19 cellular contexts compared by ENCODE assay signal in the genomic region with DNA sequence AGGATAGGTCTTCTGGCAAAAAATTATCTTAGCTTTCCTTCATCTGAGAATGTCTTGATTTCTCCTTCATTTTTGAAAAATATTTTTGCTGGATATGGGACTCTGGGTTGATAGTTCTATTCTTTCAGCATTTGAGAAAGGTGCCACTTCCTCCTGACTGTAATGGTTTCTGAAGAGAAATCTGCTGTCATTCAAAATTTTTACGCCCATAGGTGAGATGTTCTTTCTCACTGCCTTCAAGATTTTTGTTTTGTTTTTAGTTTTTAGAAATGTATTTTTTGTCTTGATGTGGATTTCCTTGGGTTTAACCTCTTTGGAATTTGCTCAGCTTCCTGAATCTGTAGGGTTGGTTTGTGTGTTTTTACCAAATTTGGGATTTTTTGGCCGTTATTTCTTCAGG. TPM values are rescaled to one million over a fixed set of nuclear protein-coding genes. Genes with fewer than 3 reads are reported as not detected.
DNase-seq lines count a peak whose midpoint lies in the region; ATAC-seq, FAIRE-seq and TF ChIP-seq lines count a peak whose summit lies in the region.
"Had no signal": no experiment of that assay in that cellular context is flagged by ENCODE, and none has a peak within 500 bp of the region (broad histone marks: within the 10 kb centered on the region; RNA-seq: fewer than 3 reads in every experiment).

No MANE protein-coding gene starts in this region.

- H3K4me3 Mint-ChIP-seq in WTC11 = no peak overlapping the region
- H3K4me3 Mint-ChIP-seq: CD4-positive, CD25-positive, alpha-beta regulatory T cell; CD8-positive, alpha-beta T cell; H9 had no signal

- H3K27me3 Mint-ChIP-seq in WTC11 (ENCODE audit: low read depth) = peaks cover 10% of the 10 kb centered on the region

- peak; percentile 27 for FAIRE-seq in H54 (lab: Jason Lieb, UNC)
- FAIRE-seq: GM12892, GM19239, H1 had no signal

- RAD21 ChIA-PET in HCT116 (lab: Charles Lee; ENCODE audit: low non-redundant PET in 1 of 2, low total read pairs in 2 of 2, uncharacterized antibody in 2 of 2, unreplicated experiment in 2 of 2) = no interaction called here

- H3K9me3 ChIP-seq in HCT116 (ENCODE audit: control insufficient read depth in 1 of 2, insufficient read depth in 1 of 2, low read depth in 1 of 2, low read length in 2 of 2) = peaks cover 4 to 10% of the 10 kb centered on the region in 2 experiments; a peak in 1 of 4 replicates

- CTCF ChIA-PET in HCT116 (lab: Charles Lee) (no interaction called here), WTC11 (lab: Charles Lee) (no interaction called here)

- H3K4me1 Mint-ChIP-seq in WTC11 = no peaks in the 10 kb centered on the region
- H3K4me1 Mint-ChIP-seq: CD4-positive, CD25-positive, alpha-beta regulatory T cell had no signal

- POLR2A ChIA-PET in HCT116 (lab: Charles Lee) = no interaction called here
- POLR2A ChIA-PET in WTC11 (lab: Charles Lee) = no interaction called here

- H3K9me2 ChIP-seq in HCT116 (ENCODE audit: insufficient read depth) = no peaks in the 10 kb centered on the region

- H3K36me3 Mint-ChIP-seq in WTC11 = peaks cover 10% of the 10 kb centered on the region
- H3K36me3 Mint-ChIP-seq: CD4-positive, CD25-positive, alpha-beta regulatory T cell; CD8-positive, alpha-beta T cell had no signal

- no TSS peak for BruUV-seq in HCT116 (replicated peaks; lab: Mats Ljungman, UMichigan)

- no peak for TF ChIP-seq POLR2A in H54 (IDR thresholded peaks at IDR 0.05; ENCODE audit: low read depth, low read length)
- no peak for TF ChIP-seq POLR2A in HCT116 (IDR thresholded peaks at IDR 0.05; ENCODE audit: borderline replicate concordance, extremely low read depth, insufficient read depth, insufficient read length)

- H3K4me3 ChIP-seq in HCT116 (replicated peaks in 1 of 2; ENCODE audit: low read depth in 1 of 2, low read length in 2 of 2) = no peak overlapping the region
- H3K4me3 ChIP-seq: GM23248 had no signal

- no peaks in the 10 kb centered on the region for H4K20me1 ChIP-seq in HCT116 (ENCODE audit: insufficient read depth)

- peaks cover 51% of the 10 kb centered on the region for H3K9me3 Mint-ChIP-seq in WTC11

- intact Hi-C loops in HCT116 (cut with micrococcal nuclease) = no loop called here

- no peak overlapping the region for H3K9ac ChIP-seq in HCT116 (ENCODE audit: low read length)
- H3K9ac ChIP-seq: GM23248 had no signal

- TF ChIP-seq CTCF in HCT116 (IDR thresholded peaks at IDR 0.05 in 2 of 3, conservative IDR thresholded peaks at IDR 0.05 in 1 of 3; ENCODE audit: borderline replicate concordance in 1 of 3, insufficient read depth in 1 of 3, low read depth in 2 of 3, low read length in 2 of 3) = no peak
- no peak for TF ChIP-seq CTCF in WTC11 (IDR thresholded peaks at IDR 0.05)

- DNase-seq in H54 (ENCODE audit: insufficient read length, low spot score) (no peak), HCT116 (ENCODE audit: low read depth, low spot score) (no peak), WTC11 (ENCODE audit: low spot score) (no peak), G401 (ENCODE audit: low spot score) (no peak), NOMO-1 treated with DMSO at 0.1 percent for 48 hours (lab: John Stamatoyannopoulos, UW; ENCODE audit: unreplicated experiment) (no peak)
- DNase-seq in stimulated activated CD4-positive, alpha-beta T cell treated with anti-CD3 and anti-CD28 coated beads, Interleukin-1b, Interleukin-23, amount 100 ng/mL, for 48 hours = no peak
- DNase-seq: Caco-2; CD4-positive, CD25-positive, alpha-beta regulatory T cell; CD8-positive, alpha-beta T cell; DMS79; EL; GF-D8; GM23248; H9 had no signal

- H3K27me3 ChIP-seq in HCT116 (ENCODE audit: insufficient read depth, low read length) = no peaks in the 10 kb centered on the region

- H3K27ac ChIP-seq in HCT116 (ENCODE audit: low read depth, low read length) = no peak overlapping the region
- H3K27ac ChIP-seq: C4-2B, GM23248 had no signal

- H3K4me2 ChIP-seq in HCT116 (ENCODE audit: low read length) = no peak overlapping the region

- in situ Hi-C loops in G401 (cut with HindIII; ENCODE audit: low sequenced_read_pairs) = no loop called here

- H3K27ac Mint-ChIP-seq in WTC11 = no peak overlapping the region
- H3K27ac Mint-ChIP-seq: CD4-positive, CD25-positive, alpha-beta regulatory T cell; CD8-positive, alpha-beta T cell; H9 had no signal

- H3K36me3 ChIP-seq in HCT116 (ENCODE audit: control insufficient read depth in 1 of 2, insufficient read depth in 2 of 2, low read length in 2 of 2) = no peaks in the 10 kb centered on the region

- no peak overlapping the region for H2AFZ ChIP-seq in HCT116 (ENCODE audit: low read depth, low read length, poor library complexity, severe bottlenecking)
- H2AFZ ChIP-seq: GM23248 had no signal

- ATAC-seq in HCT116 (no peak), WTC11 (no peak)
- ATAC-seq: CD8-positive, alpha-beta T cell had no signal

- H3K4me1 ChIP-seq in HCT116 (ENCODE audit: control insufficient read depth in 1 of 2, insufficient read depth in 2 of 2, low read length in 2 of 2) = no peaks in the 10 kb centered on the region
- H3K4me1 ChIP-seq: Caco-2 had no signal

- no peak for TF ChIP-seq RAD21 in HCT116 (IDR thresholded peaks at IDR 0.05; ENCODE audit: low read depth)

- H3K79me2 ChIP-seq in HCT116 (ENCODE audit: insufficient read depth, low read length) = no peaks in the 10 kb centered on the region

TF ChIP-seq in HCT116, 20 proteins besides CTCF, POLR2A, EP300 and RAD21:
- no peak for TF ChIP-seq EZH2 (IDR thresholded peaks at IDR 0.05)
- no peak for TF ChIP-seq SP1 (IDR thresholded peaks at IDR 0.05; ENCODE audit: low read depth)
- TF ChIP-seq ZNF274 (IDR thresholded peaks at IDR 0.05; ENCODE audit: low read depth, low read length) = no peak
- 0 out of 2 replicates have a peak, but pooled peaks have one; percentile 16 for TF ChIP-seq CBX3 (IDR thresholded peaks at IDR 0.05; ENCODE audit: low read depth)
- no peak for TF ChIP-seq JUND (IDR thresholded peaks at IDR 0.05)
- TF ChIP-seq ZFX (IDR thresholded peaks at IDR 0.05) = no peak
- no peak for TF ChIP-seq TCF7L2 (IDR thresholded peaks at IDR 0.05; ENCODE audit: borderline replicate concordance, extremely low read depth, insufficient read depth, insufficient read length)
- no peak for TF ChIP-seq YY1 (IDR thresholded peaks at IDR 0.05; ENCODE audit: extremely low read depth, insufficient replicate concordance, low read depth, low read length)
- TF ChIP-seq, protein P1, sequence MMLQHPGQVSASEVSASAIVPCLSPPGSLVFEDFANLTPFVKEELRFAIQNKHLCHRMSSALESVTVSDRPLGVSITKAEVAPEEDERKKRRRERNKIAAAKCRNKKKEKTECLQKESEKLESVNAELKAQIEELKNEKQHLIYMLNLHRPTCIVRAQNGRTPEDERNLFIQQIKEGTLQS (IDR thresholded peaks at IDR 0.05) = no peak

TF ChIP-seq in WTC11, 78 proteins besides CTCF, POLR2A, EP300 and RAD21:
- no peak for TF ChIP-seq ZNF138 (CRISPR knock-in tag; conservative IDR thresholded peaks at IDR 0.05)
- peak; percentile 91 for TF ChIP-seq ZNF317 (CRISPR knock-in tag; IDR thresholded peaks at IDR 0.05; ENCODE audit: borderline replicate concordance, low read depth)
- TF ChIP-seq, protein P2, sequence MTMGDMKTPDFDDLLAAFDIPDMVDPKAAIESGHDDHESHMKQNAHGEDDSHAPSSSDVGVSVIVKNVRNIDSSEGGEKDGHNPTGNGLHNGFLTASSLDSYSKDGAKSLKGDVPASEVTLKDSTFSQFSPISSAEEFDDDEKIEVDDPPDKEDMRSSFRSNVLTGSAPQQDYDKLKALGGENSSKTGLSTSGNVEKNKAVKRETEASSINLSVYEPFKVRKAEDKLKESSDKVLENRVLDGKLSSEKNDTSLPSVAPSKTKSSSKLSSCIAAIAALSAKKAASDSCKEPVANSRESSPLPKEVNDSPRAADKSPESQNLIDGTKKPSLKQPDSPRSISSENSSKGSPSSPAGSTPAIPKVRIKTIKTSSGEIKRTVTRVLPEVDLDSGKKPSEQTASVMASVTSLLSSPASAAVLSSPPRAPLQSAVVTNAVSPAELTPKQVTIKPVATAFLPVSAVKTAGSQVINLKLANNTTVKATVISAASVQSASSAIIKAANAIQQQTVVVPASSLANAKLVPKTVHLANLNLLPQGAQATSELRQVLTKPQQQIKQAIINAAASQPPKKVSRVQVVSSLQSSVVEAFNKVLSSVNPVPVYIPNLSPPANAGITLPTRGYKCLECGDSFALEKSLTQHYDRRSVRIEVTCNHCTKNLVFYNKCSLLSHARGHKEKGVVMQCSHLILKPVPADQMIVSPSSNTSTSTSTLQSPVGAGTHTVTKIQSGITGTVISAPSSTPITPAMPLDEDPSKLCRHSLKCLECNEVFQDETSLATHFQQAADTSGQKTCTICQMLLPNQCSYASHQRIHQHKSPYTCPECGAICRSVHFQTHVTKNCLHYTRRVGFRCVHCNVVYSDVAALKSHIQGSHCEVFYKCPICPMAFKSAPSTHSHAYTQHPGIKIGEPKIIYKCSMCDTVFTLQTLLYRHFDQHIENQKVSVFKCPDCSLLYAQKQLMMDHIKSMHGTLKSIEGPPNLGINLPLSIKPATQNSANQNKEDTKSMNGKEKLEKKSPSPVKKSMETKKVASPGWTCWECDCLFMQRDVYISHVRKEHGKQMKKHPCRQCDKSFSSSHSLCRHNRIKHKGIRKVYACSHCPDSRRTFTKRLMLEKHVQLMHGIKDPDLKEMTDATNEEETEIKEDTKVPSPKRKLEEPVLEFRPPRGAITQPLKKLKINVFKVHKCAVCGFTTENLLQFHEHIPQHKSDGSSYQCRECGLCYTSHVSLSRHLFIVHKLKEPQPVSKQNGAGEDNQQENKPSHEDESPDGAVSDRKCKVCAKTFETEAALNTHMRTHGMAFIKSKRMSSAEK (CRISPR knock-in tag; IDR thresholded peaks at IDR 0.05; ENCODE audit: borderline replicate concordance) = no peak

RNA-seq across cellular contexts. Expression of a gene that starts 37.1 kb away (rescaled TPM):
- total RNA-seq in HCT116 (2021; ENCODE audit: unreplicated experiment) = not detected
- polyA plus RNA-seq in HCT116 (2012) = 0.01 TPM in 2 replicates
- 0.48 to 0.62 TPM (median 0.57 TPM) in 3 replicates for total RNA-seq in WTC11 (2021)
- not detected in 2 replicates for total RNA-seq in G401 (2014; rRNA removed; shearing (Covaris generic))
- total RNA-seq: Caco-2; CD4-positive, CD25-positive, alpha-beta regulatory T cell; CD8-positive, alpha-beta T cell; GM23248 had no signal
- polyA plus RNA-seq: BJ, GM23248 had no signal
